ENCODE assay signal across 1 cellular context in genomic region chr17:33657181-33657580, GRCh38.
TF ChIP-seq lines count a peak whose summit lies in the region.

No MANE protein-coding gene starts in this region.

TF ChIP-seq in GM23338, 12 proteins besides CTCF, POLR2A, EP300 and RAD21 (continued from another document):
- no peak for TF ChIP-seq REST (IDR thresholded peaks at IDR 0.05; ENCODE audit: unreplicated experiment)
- TF ChIP-seq ZNF331 (CRISPR knock-in tag; IDR thresholded peaks at IDR 0.05; ENCODE audit: low read depth): no peak
- TF ChIP-seq CREB1 (CRISPR knock-in tag; IDR thresholded peaks at IDR 0.05; ENCODE audit: low read depth): no peak
- TF ChIP-seq ETS1 (IDR thresholded peaks at IDR 0.05): no peak
